In genomic region chr1:85409516-85409915, GRCh38 we compare ENCODE assay signal across 16 cellular contexts. TPM values are rescaled to one million over a fixed set of nuclear protein-coding genes. Genes with fewer than 3 reads are reported as not detected.
DNase-seq lines count a peak whose midpoint lies in the region; ATAC-seq, FAIRE-seq and TF ChIP-seq lines count a peak whose summit lies in the region.
"Had no signal": no experiment of that assay in that cellular context is flagged by ENCODE, and none has a peak within 500 bp of the region (broad histone marks: within the 10 kb centered on the region; RNA-seq: fewer than 3 reads in every experiment).

No MANE protein-coding gene starts in this region.

- no peaks in the 10 kb centered on the region for H3K9me3 Mint-ChIP-seq in astrocyte (ENCODE audit: unreplicated experiment)
- H3K9me3 Mint-ChIP-seq in effector memory CD8-positive, alpha-beta T cell, result no peaks in the 10 kb centered on the region
- H3K9me3 Mint-ChIP-seq: GM23338, H9 had no signal

- no peak overlapping the region for H2AK9ac ChIP-seq in IMR-90 (replicated peaks; ENCODE audit: low read depth, low read length, poor library complexity)

- ATAC-seq in A549, result no peak
- no peak for ATAC-seq in IMR-90 (ENCODE audit: low read depth)
- no peak for ATAC-seq in effector memory CD8-positive, alpha-beta T cell (replicated peaks)
- ATAC-seq in HG03095 (IDR thresholded peaks at IDR 0.05; ENCODE audit: unreplicated experiment), result no peak
- ATAC-seq: GM12878, GM23338 had no signal

- TF ChIP-seq CTCF in A549 (IDR thresholded peaks at IDR 0.05), result no peak
- no peak for TF ChIP-seq CTCF in IMR-90 (conservative IDR thresholded peaks at IDR 0.05; ENCODE audit: low read depth, low read length)
- TF ChIP-seq CTCF in astrocyte (IDR thresholded peaks at IDR 0.05; ENCODE audit: insufficient read depth, low read depth, low read length), result no peak

- H2AFZ ChIP-seq in IMR-90 (replicated peaks; ENCODE audit: low read length, poor library complexity), result no peak overlapping the region
- no peak overlapping the region for H2AFZ ChIP-seq in astrocyte (ENCODE audit: low read depth, low read length)
- no peak overlapping the region for H2AFZ ChIP-seq in mesenchymal stem cell (ENCODE audit: low read depth, low read length)
- H2AFZ ChIP-seq: GM23338 had no signal

- H2BK120ac ChIP-seq in IMR-90 (ENCODE audit: low read depth, low read length) (no peak overlapping the region), mesenchymal stem cell (ENCODE audit: low read depth, low read length) (no peak overlapping the region)

- TF ChIP-seq RAD21 in A549 (conservative IDR thresholded peaks at IDR 0.05 in 1 of 2, IDR thresholded peaks at IDR 0.05 in 1 of 2), result no peak
- no peak for TF ChIP-seq RAD21 in IMR-90 (IDR thresholded peaks at IDR 0.05; ENCODE audit: low read length)

- peaks cover 55% of the 10 kb centered on the region for H3K4me1 Mint-ChIP-seq in astrocyte (ENCODE audit: low read depth, unreplicated experiment)
- H3K4me1 Mint-ChIP-seq in effector memory CD8-positive, alpha-beta T cell (ENCODE audit: low read depth in 2 of 2), result no peaks in the 10 kb centered on the region
- H3K4me1 Mint-ChIP-seq: CD4-positive, CD25-positive, alpha-beta regulatory T cell had no signal

- in situ Hi-C loops in IMR-90 (cut with MboI; ENCODE audit: low sequenced_read_pairs), result no loop called here

- no peak for DNase-seq in A549 (ENCODE audit: low read depth in 1 of 2, low spot score in 1 of 2)
- no peak for DNase-seq in IMR-90
- DNase-seq in astrocyte (ENCODE audit: low read depth), result no peak
- no peak for DNase-seq in mesenchymal stem cell
- no peak for DNase-seq in effector memory CD8-positive, alpha-beta T cell
- no peak for DNase-seq in HPDE6-E6E7 (ENCODE audit: extremely low spot score)
- DNase-seq: 8988T; ACHN; CD4-positive, CD25-positive, alpha-beta regulatory T cell; DMS79; H9 had no signal

- H3K27ac ChIP-seq in A549, result no peak overlapping the region
- no peak overlapping the region for H3K27ac ChIP-seq in IMR-90 (ENCODE audit: insufficient read depth, low read length)
- H3K27ac ChIP-seq in astrocyte (ENCODE audit: low read depth, low read length), result no peak overlapping the region
- no peak overlapping the region for H3K27ac ChIP-seq in mesenchymal stem cell (ENCODE audit: low read length, poor library complexity, severe bottlenecking)
- H3K27ac ChIP-seq: BLaER1 treated with 17β-estradiol and CSF1 and Interleukin-3, amounts not matched to agents 10 nM and 100 nM had no signal

- FAIRE-seq in A549 (lab: Jason Lieb, UNC) (no peak), astrocyte (lab: Jason Lieb, UNC) (no peak)
- FAIRE-seq: GM12878, GM18507 had no signal

- peaks cover 14% of the 10 kb centered on the region for H3K36me3 Mint-ChIP-seq in astrocyte (ENCODE audit: low read depth, unreplicated experiment)
- no peaks in the 10 kb centered on the region for H3K36me3 Mint-ChIP-seq in effector memory CD8-positive, alpha-beta T cell (ENCODE audit: insufficient read depth)
- H3K36me3 Mint-ChIP-seq: CD4-positive, CD25-positive, alpha-beta regulatory T cell had no signal

- no peaks in the 10 kb centered on the region for H3K9me3 ChIP-seq in A549
- no peaks in the 10 kb centered on the region for H3K9me3 ChIP-seq in IMR-90 (ENCODE audit: control insufficient read depth, insufficient read depth, low read length)
- no peaks in the 10 kb centered on the region for H3K9me3 ChIP-seq in astrocyte (ENCODE audit: insufficient read depth, low read depth, low read length)
- no peaks in the 10 kb centered on the region for H3K9me3 ChIP-seq in mesenchymal stem cell (ENCODE audit: control insufficient read depth, low read length)
- H3K9me3 ChIP-seq: BLaER1 treated with 17β-estradiol and CSF1 and Interleukin-3, amounts not matched to agents 10 nM and 100 nM had no signal

- dilution Hi-C loops in IMR-90 (cut with HindIII; ENCODE audit: low sequenced_read_pairs, unreplicated experiment), result no loop called here

- H3K36me3 ChIP-seq in IMR-90 (ENCODE audit: control insufficient read depth, insufficient read depth, low read length) (0 out of 2 replicates have a peak, but pooled peaks cover 2% of the 10 kb centered on the region), astrocyte (ENCODE audit: insufficient read depth, low read length) (no peaks in the 10 kb centered on the region), mesenchymal stem cell (ENCODE audit: control insufficient read depth in 1 of 2, insufficient read depth in 2 of 2, low read depth in 1 of 2, low read length in 2 of 2) (no peaks in the 10 kb centered on the region)
- H3K36me3 ChIP-seq: BLaER1 treated with 17β-estradiol and CSF1 and Interleukin-3, amounts not matched to agents 10 nM and 100 nM had no signal

- H3K18ac ChIP-seq in IMR-90 (ENCODE audit: low read depth, low read length) (no peak overlapping the region), mesenchymal stem cell (ENCODE audit: low read depth in 1 of 2, low read length in 2 of 2) (no peak overlapping the region)

- H3K4me2 ChIP-seq in A549, result no peak overlapping the region
- no peak overlapping the region for H3K4me2 ChIP-seq in IMR-90 (ENCODE audit: low read depth, low read length)
- no peak overlapping the region for H3K4me2 ChIP-seq in astrocyte (ENCODE audit: low read length)
- H3K4me2 ChIP-seq in mesenchymal stem cell (ENCODE audit: low read length, poor library complexity, severe bottlenecking), result no peak overlapping the region
- H3K4me2 ChIP-seq: BLaER1 treated with 17β-estradiol and CSF1 and Interleukin-3, amounts not matched to agents 10 nM and 100 nM; GM23338 had no signal

- TF ChIP-seq POLR2A in A549 (IDR thresholded peaks at IDR 0.05; ENCODE audit: low read length), result no peak
- no peak for TF ChIP-seq POLR2A in IMR-90 (IDR thresholded peaks at IDR 0.05; ENCODE audit: low read depth, low read length)

- no peak for TF ChIP-seq EP300 in A549 (IDR thresholded peaks at IDR 0.05)

- H3K4me1 ChIP-seq in A549, result peaks cover 22% of the 10 kb centered on the region
- H3K4me1 ChIP-seq in IMR-90 (ENCODE audit: control insufficient read depth, insufficient read depth, low read length), result peaks cover 7% of the 10 kb centered on the region
- H3K4me1 ChIP-seq in astrocyte (ENCODE audit: insufficient read depth, low read length), result peaks cover 19% of the 10 kb centered on the region
- H3K4me1 ChIP-seq in mesenchymal stem cell (ENCODE audit: control insufficient read depth, insufficient read depth, low read depth, low read length), result peaks cover 2% of the 10 kb centered on the region
- H3K4me1 ChIP-seq: BLaER1 treated with 17β-estradiol and CSF1 and Interleukin-3, amounts not matched to agents 10 nM and 100 nM had no signal

- H4K20me1 ChIP-seq in IMR-90 (ENCODE audit: insufficient read depth, low read length) (peaks cover 25% of the 10 kb centered on the region; the same call in 1 of the 2 replicates), astrocyte (ENCODE audit: insufficient read depth, low read length) (no peaks in the 10 kb centered on the region)
- H4K20me1 ChIP-seq: BLaER1 treated with 17β-estradiol and CSF1 and Interleukin-3, amounts not matched to agents 10 nM and 100 nM had no signal

- no peaks in the 10 kb centered on the region for H3K27me3 ChIP-seq in IMR-90 (ENCODE audit: control insufficient read depth, insufficient read depth, low read length)
- no peaks in the 10 kb centered on the region for H3K27me3 ChIP-seq in astrocyte (ENCODE audit: insufficient read depth, low read length)
- H3K27me3 ChIP-seq in mesenchymal stem cell (ENCODE audit: control insufficient read depth in 1 of 2, insufficient read depth in 1 of 2, low read length in 2 of 2), result no peaks in the 10 kb centered on the region
- H3K27me3 ChIP-seq: BLaER1 treated with 17β-estradiol and CSF1 and Interleukin-3, amounts not matched to agents 10 nM and 100 nM had no signal

- peaks cover 25 to 76% of the 10 kb centered on the region in 2 experiments for H3K79me1 ChIP-seq in IMR-90 (ENCODE audit: low read depth in 1 of 2, low read length in 2 of 2)
- H3K79me1 ChIP-seq in mesenchymal stem cell (replicated peaks; ENCODE audit: low read length, poor library complexity, severe bottlenecking), result peaks cover 20% of the 10 kb centered on the region

- no peak overlapping the region for H3K4me3 Mint-ChIP-seq in astrocyte (ENCODE audit: unreplicated experiment)
- no peak overlapping the region for H3K4me3 Mint-ChIP-seq in effector memory CD8-positive, alpha-beta T cell
- H3K4me3 Mint-ChIP-seq: GM23338, H9 had no signal

- no peak overlapping the region for H2BK12ac ChIP-seq in mesenchymal stem cell (ENCODE audit: low read length in 2 of 2)

- no peak overlapping the region for H4K5ac ChIP-seq in IMR-90 (ENCODE audit: low read depth, low read length)

- peak overlapping the region; percentile 26 for H2BK5ac ChIP-seq in IMR-90 (ENCODE audit: low read depth, low read length, poor library complexity, severe bottlenecking)
- no peak overlapping the region for H2BK5ac ChIP-seq in mesenchymal stem cell (ENCODE audit: low read depth, low read length, poor library complexity, severe bottlenecking)

- H3K23ac ChIP-seq in IMR-90 (ENCODE audit: low read depth, low read length), result peak overlapping the region; percentile 8; the same call in 1 of the 2 replicates
- H3K23ac ChIP-seq in mesenchymal stem cell (ENCODE audit: low read length in 2 of 2), result no peak overlapping the region

- POLR2A ChIA-PET in A549 (lab: Yijun Ruan, JAX) (no interaction called here), IMR-90 (lab: Charles Lee; ENCODE audit: unreplicated experiment) (no interaction called here)

- no peak overlapping the region for H4K91ac ChIP-seq in IMR-90 (ENCODE audit: insufficient read depth, low read depth, low read length)
- no peak overlapping the region for H4K91ac ChIP-seq in mesenchymal stem cell (ENCODE audit: low read length)

- H3K14ac ChIP-seq in IMR-90 (replicated peaks; ENCODE audit: low read depth, low read length), result 0 out of 2 replicates have a peak overlapping the region, but pooled peaks have one; percentile 16
- H3K14ac ChIP-seq in mesenchymal stem cell (ENCODE audit: low read length in 2 of 2), result no peak overlapping the region

- intact Hi-C loops in IMR-90 (cut with micrococcal nuclease), result loop anchor here (10.0 kb wide), 1 partner anchor 165 kb away; no protein-coding TSS in a partner anchor

- H3K9ac ChIP-seq in IMR-90 (ENCODE audit: low read depth, low read length) (no peak overlapping the region), astrocyte (ENCODE audit: low read length) (no peak overlapping the region), mesenchymal stem cell (ENCODE audit: low read length) (no peak overlapping the region)
- H3K9ac ChIP-seq: BLaER1 treated with 17β-estradiol and CSF1 and Interleukin-3, amounts not matched to agents 10 nM and 100 nM had no signal

- H3K56ac ChIP-seq in IMR-90 (ENCODE audit: extremely low read depth, insufficient read depth, low read length), result no peak overlapping the region

- no peak overlapping the region for H4K8ac ChIP-seq in IMR-90 (ENCODE audit: low read depth in 2 of 2, low read length in 2 of 2)
- no peak overlapping the region for H4K8ac ChIP-seq in mesenchymal stem cell (ENCODE audit: low read length)

- no peak overlapping the region for H2BK20ac ChIP-seq in IMR-90 (ENCODE audit: low read depth, low read length)

- CTCF ChIA-PET in A549 (lab: Yijun Ruan, JAX), result interaction anchor here (1.3 kb wide), 1 partner anchor 284 kb away, joined by 3 read pairs; no protein-coding TSS in a partner anchor
- CTCF ChIA-PET in IMR-90 (lab: Yijun Ruan, JAX), result no interaction called here

- 84% methylated on average over 3 of the region's 3 CpGs for WGBS in A549 (ENCODE audit: missing lambda C conversion rate)
- WGBS in IMR-90 (ENCODE audit: extremely low coverage in 2 of 2, insufficient read length in 1 of 2), 2 experiments, result 100% methylated on average over 1 of the region's 3 CpGs; no CpG with 5 or more reads in 1 of the 2 experiments
- 93% methylated on average over 3 of the region's 3 CpGs for WGBS in mesenchymal stem cell

- H3K27ac Mint-ChIP-seq in astrocyte (ENCODE audit: unreplicated experiment), result peak overlapping the region; percentile 37
- H3K27ac Mint-ChIP-seq in effector memory CD8-positive, alpha-beta T cell, result no peak overlapping the region
- H3K27ac Mint-ChIP-seq: CD4-positive, CD25-positive, alpha-beta regulatory T cell; GM23338; H9 had no signal

- H2BK15ac ChIP-seq in IMR-90 (ENCODE audit: low read depth, low read length), result no peak overlapping the region
- H2BK15ac ChIP-seq in mesenchymal stem cell (ENCODE audit: low read depth, poor library complexity, severe bottlenecking), result no peak overlapping the region

- H3K79me2 ChIP-seq in astrocyte (ENCODE audit: insufficient read depth, low read length), result peaks cover 86% of the 10 kb centered on the region

- H3K4ac ChIP-seq in IMR-90 (ENCODE audit: low read depth, low read length) (no peak overlapping the region), mesenchymal stem cell (ENCODE audit: low read depth in 1 of 2, low read length in 2 of 2) (no peak overlapping the region)

- BruUV-seq in IMR-90 (replicated peaks; lab: Mats Ljungman, UMichigan), result no TSS peak

- peaks cover 19% of the 10 kb centered on the region; the same call in 1 of the 2 replicates for H3K9me1 ChIP-seq in IMR-90 (ENCODE audit: insufficient read depth, low read length)

- no peaks in the 10 kb centered on the region for H3K27me3 Mint-ChIP-seq in astrocyte (ENCODE audit: low read depth, unreplicated experiment)
- H3K27me3 Mint-ChIP-seq in effector memory CD8-positive, alpha-beta T cell, result peaks cover 12 to 22% of the 10 kb centered on the region in 2 donors

- H3K4me3 ChIP-seq in A549 (no peak overlapping the region), IMR-90 (ENCODE audit: insufficient read depth, low read depth, low read length) (no peak overlapping the region), astrocyte (ENCODE audit: insufficient read depth, low read depth, low read length) (no peak overlapping the region), mesenchymal stem cell (ENCODE audit: insufficient read depth in 1 of 2, low read depth in 1 of 2, low read length in 2 of 2) (no peak overlapping the region)
- H3K4me3 ChIP-seq: BLaER1 treated with 17β-estradiol and CSF1 and Interleukin-3, amounts not matched to agents 10 nM and 100 nM; GM12878; GM23338 had no signal

- no peak overlapping the region for H2AK5ac ChIP-seq in IMR-90 (ENCODE audit: low read depth, low read length)
- H2AK5ac ChIP-seq in mesenchymal stem cell (ENCODE audit: low read length, severe bottlenecking), result peak overlapping the region; percentile 23

RNA-seq across cellular contexts. Expression of gene DDAH1, which starts 55.4 kb away (rescaled TPM):
- polyA plus RNA-seq in A549 (2011; rRNA removed) (12.6 and 12.9 TPM in 2 replicates), A549 (2017; fragmentation: RNase III; extraction: RNeasy Plus Mini Kit Qiagen cat#74134 plus additional on column Dnase treatment) (5.7 to 6.6 TPM (median 6.1 TPM) in 3 replicates), IMR-90 (2012; rRNA removed) (78.0 and 89.0 TPM in 2 replicates)
- polyA plus RNA-seq in A549 (2012; cell fraction: cytosol; rRNA removed), result 2.9 and 3.5 TPM in 2 replicates
- polyA plus RNA-seq in A549 (2012; cell fraction: nucleus; rRNA removed), result 1.3 and 1.8 TPM in 2 replicates
- polyA minus RNA-seq in A549 (2011; rRNA and poly(A)+ RNA removed), result 5.9 and 6.8 TPM in 2 replicates
- total RNA-seq in IMR-90 (2012; rRNA removed) (94.5 and 108 TPM in 2 replicates), astrocyte (76.7 and 112 TPM in 2 replicates)
- polyA plus RNA-seq in IMR-90 (2012; cell fraction: cytosol; rRNA removed), result 18.8 and 40.9 TPM in 2 replicates
- 9.2 and 40.9 TPM in 2 replicates for polyA plus RNA-seq in IMR-90 (2012; cell fraction: nucleus; rRNA removed; ENCODE audit: low replicate concordance)
- polyA plus RNA-seq in mesenchymal stem cell (2013, experiment 1 of 2), result 48.3 TPM
- 48.6 TPM for polyA plus RNA-seq in mesenchymal stem cell (2013, experiment 2 of 2)
- polyA plus RNA-seq: CD4-positive, CD25-positive, alpha-beta regulatory T cell had no signal
